Comparison of ENCODE assay signal across 11 cellular contexts in genomic region chr3:7106635-7107034, GRCh38.
"Had no signal": no experiment of that assay in that cellular context is flagged by ENCODE, and none has a peak within 500 bp of the region (broad histone marks: within the 10 kb centered on the region; RNA-seq: fewer than 3 reads in every experiment).

No MANE protein-coding gene starts in this region.

- H3K27ac ChIP-seq: GM23248 had no signal

- DNase-seq: GM23248, GOT3, H7, H9, HCEC 1CT, HFFc6 had no signal

- ATAC-seq: GM23338, HCT116 had no signal

- H3K4me3 ChIP-seq: GM23248, GM23338, HAP-1 had no signal

- H3K4me1 ChIP-seq: HAP-1 had no signal

- H3K36me3 ChIP-seq: HAP-1 had no signal

- H3K9me3 ChIP-seq: HAP-1 had no signal

- FAIRE-seq: H1, H54 had no signal
